ENCODE assay signal across 18 cellular contexts in the genomic region with DNA sequence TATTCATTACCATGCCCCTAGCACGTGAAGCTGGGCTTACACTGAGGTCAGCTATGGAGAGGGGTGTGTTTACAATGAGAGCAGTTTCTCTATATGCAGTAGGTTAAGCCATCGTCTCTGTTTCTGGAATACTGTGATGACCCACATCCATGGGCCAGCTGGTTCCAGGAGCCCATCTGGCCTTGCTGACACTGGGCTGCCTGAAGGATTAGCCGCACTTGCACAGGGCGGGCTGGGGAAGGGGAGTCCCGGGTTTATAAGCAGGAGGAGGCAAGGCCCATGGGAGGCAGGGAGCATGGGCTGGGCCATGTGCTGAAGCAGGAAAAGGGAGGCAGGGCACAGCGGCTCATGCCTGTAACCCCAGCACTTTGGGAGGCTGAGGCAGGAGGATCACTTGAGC.
"Had no signal": no experiment of that assay in that cellular context is flagged by ENCODE, and none has a peak within 500 bp of the region (broad histone marks: within the 10 kb centered on the region; RNA-seq: fewer than 3 reads in every experiment).

No MANE protein-coding gene starts in this region.

- H3K36me3 Mint-ChIP-seq: naive thymus-derived CD4-positive, alpha-beta T cell; stimulated activated naive B cell treated with anti-CD40 and anti-IgM and Interleukin-4, amounts not matched to agents 10 μg/mL and 1 μg/mL and 100 μg/mL, for 72 hours; type B pancreatic cell had no signal

- H3K4me3 Mint-ChIP-seq: dendritic cell treated with granulocyte-macrophage colony-stimulating factor and Interleukin-4, amounts not matched to agents 40 ng/mL and 50 ng/mL, for 4 days; effector memory CD8-positive, alpha-beta T cell; naive thymus-derived CD4-positive, alpha-beta T cell; stimulated activated naive B cell treated with anti-CD40 and anti-IgM and Interleukin-4, amounts not matched to agents 10 μg/mL and 1 μg/mL and 100 μg/mL, for 72 hours; type B pancreatic cell had no signal

- H3K9me3 ChIP-seq: esophagus squamous epithelium, heart right ventricle, neutrophil, spleen, uterus had no signal

- ATAC-seq: effector memory CD8-positive, alpha-beta T cell; left lobe of liver; naive thymus-derived CD4-positive, alpha-beta T cell; sciatic nerve; stimulated activated naive B cell treated with anti-CD40 and anti-IgM and Interleukin-4, amounts not matched to agents 10 μg/mL and 1 μg/mL and 100 μg/mL, for 72 hours had no signal

- DNase-seq: effector memory CD8-positive, alpha-beta T cell; esophagus squamous epithelium; foreskin keratinocyte; heart right ventricle; islet precursor cell; mammary epithelial cell; naive thymus-derived CD4-positive, alpha-beta T cell; posterior cingulate gyrus; spleen; stimulated activated CD4-positive, alpha-beta T cell treated with anti-CD3 and anti-CD28 coated beads, Interleukin-2, amount 100 ng/mL, for 24 hours; stimulated activated CD4-positive, alpha-beta T cell treated with anti-CD3 and anti-CD28 coated beads, Interleukin-4, amount 100 ng/mL, for 4 hours; stimulated activated naive B cell treated with anti-CD40 and anti-IgM and Interleukin-4, amounts not matched to agents 10 μg/mL and 1 μg/mL and 100 μg/mL, for 72 hours; uterus had no signal

- H3K9me3 Mint-ChIP-seq: dendritic cell treated with granulocyte-macrophage colony-stimulating factor and Interleukin-4, amounts not matched to agents 40 ng/mL and 50 ng/mL, for 4 days; effector memory CD8-positive, alpha-beta T cell; naive thymus-derived CD4-positive, alpha-beta T cell; stimulated activated naive B cell treated with anti-CD40 and anti-IgM and Interleukin-4, amounts not matched to agents 10 μg/mL and 1 μg/mL and 100 μg/mL, for 72 hours; type B pancreatic cell had no signal

- H3K4me1 ChIP-seq: spleen, uterus had no signal

- H3K27ac ChIP-seq: esophagus squamous epithelium, foreskin keratinocyte, neutrophil, spleen, uterus had no signal

- H3K4me3 ChIP-seq: esophagus squamous epithelium, heart right ventricle, spleen, uterus had no signal

- H3K27me3 ChIP-seq: foreskin keratinocyte, heart right ventricle, uterus had no signal

- H3K36me3 ChIP-seq: esophagus squamous epithelium, neutrophil, spleen, uterus had no signal

- H3K4me1 Mint-ChIP-seq: naive thymus-derived CD4-positive, alpha-beta T cell; stimulated activated naive B cell treated with anti-CD40 and anti-IgM and Interleukin-4, amounts not matched to agents 10 μg/mL and 1 μg/mL and 100 μg/mL, for 72 hours had no signal

- H3K27ac Mint-ChIP-seq: dendritic cell treated with granulocyte-macrophage colony-stimulating factor and Interleukin-4, amounts not matched to agents 40 ng/mL and 50 ng/mL, for 4 days; effector memory CD8-positive, alpha-beta T cell; naive thymus-derived CD4-positive, alpha-beta T cell; stimulated activated naive B cell treated with anti-CD40 and anti-IgM and Interleukin-4, amounts not matched to agents 10 μg/mL and 1 μg/mL and 100 μg/mL, for 72 hours had no signal
